Comparison of ENCODE assay signal across 15 cellular contexts in the genomic region with DNA sequence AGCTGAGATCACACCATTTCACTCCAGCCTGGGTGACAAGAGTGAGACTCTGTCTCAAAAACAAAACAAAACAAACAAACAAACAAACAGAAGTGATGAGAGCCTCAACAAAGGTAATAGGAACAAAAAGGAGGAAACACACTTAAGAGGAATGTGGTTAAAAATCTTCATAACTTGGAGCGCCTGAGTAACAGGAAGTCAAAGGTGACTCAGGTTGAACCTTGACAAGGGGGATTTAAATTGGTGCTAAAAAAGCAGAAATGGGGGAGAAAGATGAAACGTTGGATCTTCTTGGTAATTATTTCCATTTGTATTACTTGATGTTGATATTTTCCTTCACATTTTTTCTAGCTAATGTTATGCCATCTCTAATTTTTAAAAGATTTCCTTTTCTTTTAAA.
DNase-seq lines count a peak whose midpoint lies in the region; ATAC-seq and TF ChIP-seq lines count a peak whose summit lies in the region.
"Had no signal": no experiment of that assay in that cellular context is flagged by ENCODE, and none has a peak within 500 bp of the region (broad histone marks: within the 10 kb centered on the region; RNA-seq: fewer than 3 reads in every experiment).

No MANE protein-coding gene starts in this region.

- H4K20me1 ChIP-seq in GM23248 (ENCODE audit: insufficient read depth) (no peaks in the 10 kb centered on the region), OCI-LY3 (ENCODE audit: insufficient read depth, low read length) (no peaks in the 10 kb centered on the region)

- peaks cover 16% of the 10 kb centered on the region for H3K4me1 Mint-ChIP-seq in memory B cell
- no peaks in the 10 kb centered on the region for H3K4me1 Mint-ChIP-seq in stimulated activated effector memory CD8-positive, alpha-beta T cell treated with anti-CD3 and anti-CD28 coated beads, Interleukin-12 subunit alpha, Interleukin-12 subunit beta, amount 100 ng/mL, for 72 hours

- H3F3A ChIP-seq in GM23248 (ENCODE audit: insufficient read depth), result peaks cover 7% of the 10 kb centered on the region

- H3K4me3 Mint-ChIP-seq in memory B cell, result no peak overlapping the region
- no peak overlapping the region for H3K4me3 Mint-ChIP-seq in stimulated activated effector memory CD8-positive, alpha-beta T cell treated with anti-CD3 and anti-CD28 coated beads, Interleukin-12 subunit alpha, Interleukin-12 subunit beta, amount 100 ng/mL, for 72 hours
- H3K4me3 Mint-ChIP-seq: CD4-positive, alpha-beta T cell had no signal

- H3K4me3 ChIP-seq in GM23248 (no peak overlapping the region), OCI-LY3 (ENCODE audit: low read length) (no peak overlapping the region)

- 43 to 49% methylated on average over 2 of the region's 2 CpGs for WGBS in GM23248 (ENCODE audit: low coverage in 1 of 2, low lambda C conversion rate in 2 of 2, missing lambda C conversion rate in 2 of 2), 2 experiments

- H3K36me3 Mint-ChIP-seq in memory B cell, result no peaks in the 10 kb centered on the region
- H3K36me3 Mint-ChIP-seq in stimulated activated effector memory CD8-positive, alpha-beta T cell treated with anti-CD3 and anti-CD28 coated beads, Interleukin-12 subunit alpha, Interleukin-12 subunit beta, amount 100 ng/mL, for 72 hours, result no peaks in the 10 kb centered on the region

- DNase-seq in GM23248, result peak; percentile 37
- DNase-seq in dermis blood vessel endothelial cell, result peak; percentile 8
- DNase-seq in memory B cell (ENCODE audit: low spot score in 2 of 2), result no peak
- no peak for DNase-seq in middle frontal gyrus (ENCODE audit: extremely low spot score, low spot score)
- DNase-seq in stimulated activated effector memory CD8-positive, alpha-beta T cell treated with anti-CD3 and anti-CD28 coated beads, Interleukin-12 subunit alpha, Interleukin-12 subunit beta, amount 100 ng/mL, for 72 hours (ENCODE audit: low spot score in 2 of 2), result no peak
- DNase-seq: BE2C; CD4-positive, alpha-beta T cell; MM.1S; NCI-H1105 treated with DMSO at 0.1 percent for 48 hours; NCI-H187; NCI-H345; NCI-H69 had no signal

- H3K27me3 ChIP-seq in GM23248 (replicated peaks; ENCODE audit: insufficient read depth) (no peaks in the 10 kb centered on the region), OCI-LY3 (ENCODE audit: low read depth, low read length) (no peaks in the 10 kb centered on the region)
- H3K27me3 ChIP-seq: BE2C had no signal

- no peak for TF ChIP-seq CTCF in OCI-LY3 (IDR thresholded peaks at IDR 0.05; ENCODE audit: low read depth, low read length)

- no peaks in the 10 kb centered on the region for H3K36me3 ChIP-seq in GM23248 (ENCODE audit: low read depth)
- no peaks in the 10 kb centered on the region for H3K36me3 ChIP-seq in OCI-LY3 (replicated peaks; ENCODE audit: low read depth, low read length)
- H3K36me3 ChIP-seq: BE2C had no signal

- H3K9me3 Mint-ChIP-seq in memory B cell, result peaks cover 3% of the 10 kb centered on the region
- peaks cover 8% of the 10 kb centered on the region for H3K9me3 Mint-ChIP-seq in stimulated activated effector memory CD8-positive, alpha-beta T cell treated with anti-CD3 and anti-CD28 coated beads, Interleukin-12 subunit alpha, Interleukin-12 subunit beta, amount 100 ng/mL, for 72 hours
- H3K9me3 Mint-ChIP-seq: CD4-positive, alpha-beta T cell had no signal

- H3K27ac Mint-ChIP-seq in memory B cell, result no peak overlapping the region
- H3K27ac Mint-ChIP-seq in stimulated activated effector memory CD8-positive, alpha-beta T cell treated with anti-CD3 and anti-CD28 coated beads, Interleukin-12 subunit alpha, Interleukin-12 subunit beta, amount 100 ng/mL, for 72 hours, result no peak overlapping the region
- H3K27ac Mint-ChIP-seq: CD4-positive, alpha-beta T cell had no signal

- H3K27ac ChIP-seq in GM23248, result no peak overlapping the region
- H3K27ac ChIP-seq in OCI-LY3 (ENCODE audit: low read length), result no peak overlapping the region

- ATAC-seq in memory B cell (ENCODE audit: low read depth) (peak; percentile 44), GM18505 (IDR thresholded peaks at IDR 0.05; ENCODE audit: unreplicated experiment) (no peak)
- ATAC-seq in stimulated activated effector memory CD8-positive, alpha-beta T cell treated with anti-CD3 and anti-CD28 coated beads, Interleukin-12 subunit alpha, Interleukin-12 subunit beta, amount 100 ng/mL, for 72 hours, result no peak
- ATAC-seq: HepG2 had no signal

- H3K9me2 ChIP-seq in GM23248 (ENCODE audit: insufficient read depth), result no peaks in the 10 kb centered on the region

- in situ Hi-C loops in GM23248 (cut with MboI), result no loop called here

- H3K9me3 ChIP-seq in GM23248 (ENCODE audit: low read depth) (no peaks in the 10 kb centered on the region), OCI-LY3 (ENCODE audit: insufficient read depth, low read length) (no peaks in the 10 kb centered on the region)
- H3K9me3 ChIP-seq: BE2C had no signal

- H3K4me2 ChIP-seq in GM23248 (ENCODE audit: unreplicated experiment) (no peak overlapping the region), OCI-LY3 (ENCODE audit: low read length) (peak overlapping the region; percentile 78; the same call in 1 of the 2 replicates)

- H3K79me2 ChIP-seq in GM23248 (ENCODE audit: insufficient read depth), result no peaks in the 10 kb centered on the region
- H3K79me2 ChIP-seq in OCI-LY3 (ENCODE audit: low read length), result no peaks in the 10 kb centered on the region

- peaks cover 17% of the 10 kb centered on the region for H3K4me1 ChIP-seq in GM23248 (ENCODE audit: insufficient read depth)
- H3K4me1 ChIP-seq in OCI-LY3 (ENCODE audit: low read length), result peaks cover 52% of the 10 kb centered on the region
- H3K4me1 ChIP-seq: BE2C had no signal

- peaks cover 2% of the 10 kb centered on the region for H3K27me3 Mint-ChIP-seq in memory B cell
- H3K27me3 Mint-ChIP-seq: CD4-positive, alpha-beta T cell had no signal

- no peak overlapping the region for H2AFZ ChIP-seq in GM23248
- H2AFZ ChIP-seq in OCI-LY3 (ENCODE audit: low read depth, low read length), result no peak overlapping the region

- H3K9ac ChIP-seq in GM23248 (no peak overlapping the region), OCI-LY3 (ENCODE audit: low read length) (no peak overlapping the region)

- TF ChIP-seq POLR2A in GM18505 (IDR thresholded peaks at IDR 0.05; ENCODE audit: borderline replicate concordance, extremely low read depth, insufficient read depth, insufficient read length), result no peak

Comparison
In these comparisons a context has a peak if more than half of its experiments do, and no peak if none do; other contexts are left out.
1. DNase-seq: peak in GM23248 (single experiment) and dermis blood vessel endothelial cell (single experiment); none in memory B cell (0 of 2), middle frontal gyrus (single experiment) and stimulated activated effector memory CD8-positive, alpha-beta T cell treated with anti-CD3 and anti-CD28 coated beads, Interleukin-12 subunit alpha, Interleukin-12 subunit beta, amount 100 ng/mL, for 72 hours (0 of 2).